20 cellular contexts compared by ENCODE assay signal in the genomic region with DNA sequence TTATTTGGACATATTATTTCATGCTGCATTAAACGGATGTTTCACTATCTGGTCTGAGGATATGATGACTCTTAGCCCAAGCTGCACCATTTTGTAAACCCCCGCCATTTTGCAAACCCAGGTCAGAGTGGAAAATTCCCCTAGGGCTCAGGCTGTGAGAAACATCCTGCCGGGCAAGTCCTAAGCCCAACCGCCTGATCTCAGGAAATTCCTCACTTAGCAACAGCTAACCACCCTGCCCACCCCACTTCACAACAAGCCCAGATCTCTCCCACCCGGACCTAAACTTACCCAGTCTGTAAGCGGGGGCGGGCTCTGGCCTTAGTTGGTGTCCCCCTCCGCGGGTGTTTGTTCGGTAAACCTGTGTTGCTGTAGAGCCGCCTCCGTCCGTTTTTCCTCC.
DNase-seq lines count a peak whose midpoint lies in the region; TF ChIP-seq lines count a peak whose summit lies in the region.
"Had no signal": no experiment of that assay in that cellular context is flagged by ENCODE, and none has a peak within 500 bp of the region (broad histone marks: within the 10 kb centered on the region; RNA-seq: fewer than 3 reads in every experiment).

No MANE protein-coding gene starts in this region.

- H3K9me3 ChIP-seq in neuronal stem cell (replicated peaks in 1 of 2; ENCODE audit: control insufficient read depth in 2 of 2, insufficient read depth in 1 of 2, low read depth in 1 of 2, low read length in 2 of 2) (peaks cover 0 to 3% of the 10 kb centered on the region in 2 donors), vagina (no peaks in the 10 kb centered on the region)
- H3K9me3 ChIP-seq: Caco-2, SJSA1 had no signal

- H3K23ac ChIP-seq in neuronal stem cell (ENCODE audit: low read depth, low read length, poor library complexity) = no peak overlapping the region

- H2AK5ac ChIP-seq in neuronal stem cell (ENCODE audit: low read depth, low read length) = no peak overlapping the region

- H2BK12ac ChIP-seq in neuronal stem cell (ENCODE audit: low read length) = no peak overlapping the region

- no peak overlapping the region for H2BK15ac ChIP-seq in neuronal stem cell (ENCODE audit: low read length)

- no peak overlapping the region for H4K8ac ChIP-seq in neuronal stem cell (ENCODE audit: low read depth, low read length)

- no peak overlapping the region for H3K4me3 ChIP-seq in H7 (ENCODE audit: insufficient read depth, low read depth, low read length)
- H3K4me3 ChIP-seq in neuronal stem cell (ENCODE audit: low read length in 2 of 2) = no peak overlapping the region
- H3K4me3 ChIP-seq in vagina = no peak overlapping the region
- H3K4me3 ChIP-seq: SJSA1 had no signal

- WGBS in neuronal stem cell (ENCODE audit: extremely low coverage in 2 of 2, insufficient read length in 2 of 2, insufficient replicate concordance in 1 of 2), 2 donors = no CpG with 5 or more reads among the region's 13 CpGs

- no peak overlapping the region for H3K4me2 ChIP-seq in neuronal stem cell (ENCODE audit: insufficient read depth, low read length, poor library complexity, severe bottlenecking)
- H3K4me2 ChIP-seq: KMS-11 had no signal

- intact Hi-C loops in vagina (cut with DNase I) = no loop called here

- no peak overlapping the region for H3K14ac ChIP-seq in neuronal stem cell (ENCODE audit: low read length)

- no peak overlapping the region for H3K4ac ChIP-seq in neuronal stem cell (ENCODE audit: low read length)

- TF ChIP-seq POLR2A in vagina (IDR thresholded peaks at IDR 0.05) = no peak

- no peak overlapping the region for H4K91ac ChIP-seq in neuronal stem cell (ENCODE audit: low read depth, low read length, poor library complexity)

- no peak overlapping the region for H3K9ac ChIP-seq in neuronal stem cell (ENCODE audit: low read depth, low read length, poor library complexity)
- H3K9ac ChIP-seq: KMS-11 had no signal

- DNase-seq in H7 (peak; percentile 13), SK-MEL-5 (ENCODE audit: low read depth, low spot score) (peak; percentile 8), iPS DF 4.7 (ENCODE audit: extremely low read depth, low spot score) (peak; percentile 7), neuronal stem cell (ENCODE audit: low spot score) (no peak), NCI-H446 (lab: John Stamatoyannopoulos, UW) (no peak), vagina (ENCODE audit: extremely low spot score in 2 of 2) (no peak), GF-D8 (lab: John Stamatoyannopoulos, UW) (no peak), NCI-H1092 treated with DMSO at 0.1 percent for 48 hours (lab: John Stamatoyannopoulos, UW) (no peak)
- DNase-seq: ACHN, AML-193, DMS153, NCI-H1048, NCI-H187, NCI-H345, NCI-H69, SW 1271 had no signal

- H2BK5ac ChIP-seq in neuronal stem cell (ENCODE audit: low read length) = no peak overlapping the region

- no peak overlapping the region for H3K18ac ChIP-seq in neuronal stem cell (ENCODE audit: low read length)

- TF ChIP-seq CTCF in vagina (IDR thresholded peaks at IDR 0.05) = no peak

- H3K4me1 ChIP-seq in neuronal stem cell (ENCODE audit: control insufficient read depth in 2 of 2, insufficient read depth in 1 of 2, low read depth in 1 of 2, low read length in 2 of 2) (no peaks in the 10 kb centered on the region), vagina (no peaks in the 10 kb centered on the region)
- H3K4me1 ChIP-seq: Caco-2, SJSA1 had no signal

- no peaks in the 10 kb centered on the region for H3K36me3 ChIP-seq in H7 (replicated peaks; ENCODE audit: control insufficient read depth, insufficient read depth, low read length)
- H3K36me3 ChIP-seq in neuronal stem cell (replicated peaks in 1 of 2; ENCODE audit: control insufficient read depth in 2 of 2, insufficient read depth in 2 of 2, low read length in 2 of 2) = no peaks in the 10 kb centered on the region
- H3K36me3 ChIP-seq in vagina = no peaks in the 10 kb centered on the region
- H3K36me3 ChIP-seq: SJSA1 had no signal

- H3K27ac ChIP-seq in neuronal stem cell (replicated peaks; ENCODE audit: low read length) = no peak overlapping the region
- H3K27ac ChIP-seq in vagina = no peak overlapping the region
- H3K27ac ChIP-seq: KMS-11, RWPE1, SJSA1 had no signal

- no peaks in the 10 kb centered on the region for H3K79me1 ChIP-seq in neuronal stem cell (ENCODE audit: low read depth, low read length)

- H3K27me3 ChIP-seq in H7 (ENCODE audit: control insufficient read depth, insufficient read depth, low read length) = no peaks in the 10 kb centered on the region
- H3K27me3 ChIP-seq in neuronal stem cell (ENCODE audit: control insufficient read depth in 3 of 3, insufficient read depth in 3 of 3, low read depth in 1 of 3, low read length in 3 of 3) = no peaks in the 10 kb centered on the region
- H3K27me3 ChIP-seq in vagina = no peaks in the 10 kb centered on the region
- H3K27me3 ChIP-seq: SJSA1 had no signal

- H2BK120ac ChIP-seq in neuronal stem cell (ENCODE audit: low read depth, low read length) = no peak overlapping the region

- in situ Hi-C loops in SK-MEL-5 (cut with HindIII; ENCODE audit: low pct_unique_long_range_greater_than_20kb, low sequenced_read_pairs) = no loop called here

- peak overlapping the region; percentile 75 for H2AFZ ChIP-seq in neuronal stem cell (ENCODE audit: low read length)

Comparison
In these comparisons a context has a peak if more than half of its experiments do, and no peak if none do; other contexts are left out.
1. DNase-seq: peak in H7 (single experiment), SK-MEL-5 (single experiment) and iPS DF 4.7 (single experiment); none in neuronal stem cell (single experiment), NCI-H446 (0 of 2), vagina (0 of 2), GF-D8 (single experiment) and NCI-H1092 treated with DMSO at 0.1 percent for 48 hours (single experiment).